ENCODE assay signal across 18 cellular contexts in the genomic region with DNA sequence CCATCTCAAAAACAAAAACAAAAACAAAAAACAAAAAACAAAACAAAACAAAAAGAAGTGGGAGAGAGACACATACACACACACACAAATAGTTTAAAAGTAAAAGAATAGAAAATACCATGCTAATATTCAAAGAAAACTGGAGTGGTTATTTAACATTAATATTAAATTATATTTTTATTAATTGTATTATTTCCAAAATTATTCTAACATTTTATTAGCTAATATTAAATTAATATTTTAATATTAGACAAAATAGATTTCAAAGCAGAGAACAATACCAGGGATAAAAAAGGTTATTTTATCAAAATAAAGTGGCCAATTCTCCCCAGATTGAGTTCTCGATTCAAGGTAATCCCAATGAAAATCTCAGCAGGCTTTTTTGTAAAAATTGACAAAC.
DNase-seq lines count a peak whose midpoint lies in the region; ATAC-seq, FAIRE-seq and TF ChIP-seq lines count a peak whose summit lies in the region.
"Had no signal": no experiment of that assay in that cellular context is flagged by ENCODE, and none has a peak within 500 bp of the region (broad histone marks: within the 10 kb centered on the region; RNA-seq: fewer than 3 reads in every experiment).

No MANE protein-coding gene starts in this region.

- no peak overlapping the region for H3K4me3 ChIP-seq in kidney (ENCODE audit: low read length in 2 of 2)
- H3K4me3 ChIP-seq: HAP-1 had no signal

- TF ChIP-seq CTCF in kidney (IDR thresholded peaks at IDR 0.05; ENCODE audit: borderline replicate concordance, extremely low read depth, insufficient read depth) = no peak

- no peak overlapping the region for H3K9ac ChIP-seq in kidney (ENCODE audit: low read length in 2 of 2)

- FAIRE-seq in G401.6 (lab: Jason Lieb, UNC) (peak; percentile 76), colon (lab: Jason Lieb, UNC) (peak; percentile 76), kidney (lab: Jason Lieb, UNC) (peak; percentile 54)
- FAIRE-seq: GM12892, H54 had no signal

- H3K4me1 ChIP-seq in kidney (ENCODE audit: control insufficient read depth in 1 of 2, insufficient read depth in 1 of 2, low read depth in 1 of 2, low read length in 2 of 2) = no peaks in the 10 kb centered on the region
- H3K4me1 ChIP-seq: HAP-1 had no signal

- H3K27ac ChIP-seq in kidney (ENCODE audit: low read depth in 2 of 2, low read length in 2 of 2) = no peak overlapping the region

- H3K36me3 ChIP-seq in kidney (ENCODE audit: control insufficient read depth in 1 of 2, insufficient read depth in 2 of 2, low read length in 2 of 2) = no peaks in the 10 kb centered on the region
- H3K36me3 ChIP-seq: HAP-1 had no signal

- no peaks in the 10 kb centered on the region for H3K9me3 ChIP-seq in kidney (ENCODE audit: control insufficient read depth in 1 of 2, low read length in 2 of 2)
- H3K9me3 ChIP-seq: HAP-1 had no signal

- DNase-seq in kidney (no peak), NAMALWA (ENCODE audit: low spot score) (no peak)
- DNase-seq in activated CD8-positive, alpha-beta memory T cell treated with anti-CD3 and anti-CD28 coated beads, Interleukin-2, amount 50 U/mL, for 48 hours = no peak
- DNase-seq: 8988T; C1 segment of cervical spinal cord; Calu3; CD4-positive, alpha-beta memory T cell; COR-L47; DMS53; DMS79 treated with DMSO at 0.1 percent for 48 hours; GOT3; HFFc6 had no signal

- ATAC-seq in HG02623 (IDR thresholded peaks at IDR 0.05; ENCODE audit: unreplicated experiment) = no peak

- intact Hi-C loops in kidney (cut with DNase I) = no loop called here
